Comparison of ENCODE assay signal across 13 cellular contexts in genomic region chr5:10702911-10703491, GRCh38. TPM values are rescaled to one million over a fixed set of nuclear protein-coding genes. Genes with fewer than 3 reads are reported as not detected.
DNase-seq lines count a peak whose midpoint lies in the region; TF ChIP-seq lines count a peak whose summit lies in the region.
"Had no signal": no experiment of that assay in that cellular context is flagged by ENCODE, and none has a peak within 500 bp of the region (broad histone marks: within the 10 kb centered on the region; RNA-seq: fewer than 3 reads in every experiment).

No MANE protein-coding gene starts in this region.

- DNase-seq in Karpas-422 (peak; percentile 84), astrocyte of the hippocampus (ENCODE audit: low read depth, low spot score) (peak; percentile 55), right atrium auricular region (ENCODE audit: low spot score) (no peak), superior temporal gyrus (ENCODE audit: extremely low spot score) (peak; percentile 42), cortex of kidney (lab: John Stamatoyannopoulos, UW) (no peak), dedifferentiated amniotic fluid mesenchymal stem cell (ENCODE audit: extremely low spot score) (no peak), OCI-LY7 (ENCODE audit: low spot score) (no peak)
- DNase-seq: activated CD8-positive, alpha-beta memory T cell treated with anti-CD3 and anti-CD28 coated beads, Interleukin-2, amount 10 ng/mL, durations not matched to agents 7 days and 5 days; DMS79 treated with DMSO at 0.1 percent for 48 hours; glutamatergic neuron; Kasumi-1; NCI-H510A treated with DMSO at 0.1 percent for 48 hours; T-cell had no signal

- POLR2A ChIA-PET in OCI-LY7 (lab: Charles Lee), result interaction anchor here (0.6 to 1.2 kb wide), 4 partner anchors 13 to 19 kb away, joined by 3 to 5 read pairs (median 4); no protein-coding TSS in a partner anchor

- H3K36me3 ChIP-seq in Karpas-422 (ENCODE audit: insufficient read depth, low read length) (no peaks in the 10 kb centered on the region), right atrium auricular region (no peaks in the 10 kb centered on the region), OCI-LY7 (ENCODE audit: insufficient read depth, low read length) (peaks cover 8% of the 10 kb centered on the region)

- H3K27me3 ChIP-seq in Karpas-422 (ENCODE audit: low read length) (no peaks in the 10 kb centered on the region), right atrium auricular region (no peaks in the 10 kb centered on the region)

- no peak overlapping the region; the same call in 1 of the 2 replicates for H3K4me3 ChIP-seq in Karpas-422 (ENCODE audit: low read length)
- H3K4me3 ChIP-seq in right atrium auricular region, result no peak overlapping the region
- no peak overlapping the region for H3K4me3 ChIP-seq in OCI-LY7 (ENCODE audit: low read depth, low read length, poor library complexity, severe bottlenecking)

- peaks cover 74% of the 10 kb centered on the region for H3K79me2 ChIP-seq in Karpas-422 (ENCODE audit: low read length)
- H3K79me2 ChIP-seq in OCI-LY7 (ENCODE audit: insufficient read depth, low read depth, low read length), result no peaks in the 10 kb centered on the region; the same call in 1 of the 2 replicates

- no peaks in the 10 kb centered on the region for H3K9me2 ChIP-seq in Karpas-422 (replicated peaks; ENCODE audit: insufficient read depth, low read length)
- no peaks in the 10 kb centered on the region for H3K9me2 ChIP-seq in OCI-LY7 (ENCODE audit: insufficient read depth, low read length)

- no TSS peak for BruUV-seq in OCI-LY7 (replicated peaks; lab: Mats Ljungman, UMichigan)

- no peaks in the 10 kb centered on the region for H3K9me3 ChIP-seq in Karpas-422 (ENCODE audit: low read length)
- H3K9me3 ChIP-seq in right atrium auricular region, result no peaks in the 10 kb centered on the region
- H3K9me3 ChIP-seq in OCI-LY7 (ENCODE audit: low read length), result no peaks in the 10 kb centered on the region

- CTCF ChIA-PET in OCI-LY7 (lab: Charles Lee; ENCODE audit: unreplicated experiment), result interaction anchor here (0.6 to 1.5 kb wide), 2 partner anchors 22 to 88 kb away, joined by 3 to 4 read pairs; no protein-coding TSS in a partner anchor

- no peak overlapping the region for H2AFZ ChIP-seq in Karpas-422 (ENCODE audit: low read length)
- no peak overlapping the region for H2AFZ ChIP-seq in OCI-LY7 (ENCODE audit: low read length)

- TF ChIP-seq CTCF in right atrium auricular region (IDR thresholded peaks at IDR 0.05), result no peak
- TF ChIP-seq CTCF in OCI-LY7 (conservative IDR thresholded peaks at IDR 0.05; ENCODE audit: low read length), result no peak

- H3K4me1 ChIP-seq in Karpas-422 (ENCODE audit: low read length), result peaks cover 99% of the 10 kb centered on the region
- peaks cover 0 to 49% of the 10 kb centered on the region in 2 donors for H3K4me1 ChIP-seq in right atrium auricular region
- H3K4me1 ChIP-seq in OCI-LY7 (ENCODE audit: insufficient read depth, low read length, poor library complexity, severe bottlenecking), result peaks cover 52% of the 10 kb centered on the region

- intact Hi-C loops in OCI-LY7 (cut with micrococcal nuclease; ENCODE audit: unreplicated experiment), result no loop called here

- H4K20me1 ChIP-seq in Karpas-422 (ENCODE audit: insufficient read depth, low read depth, low read length), result no peaks in the 10 kb centered on the region
- no peaks in the 10 kb centered on the region for H4K20me1 ChIP-seq in OCI-LY7 (ENCODE audit: insufficient read depth, low read length)

- peak overlapping the region; percentile 87 for H3K4me2 ChIP-seq in Karpas-422 (ENCODE audit: low read depth, low read length, poor library complexity, severe bottlenecking)
- H3K4me2 ChIP-seq in OCI-LY7 (ENCODE audit: low read length), result no peak overlapping the region

- H3K27ac ChIP-seq in Karpas-422 (ENCODE audit: low read length), result peak overlapping the region; percentile 100
- peak overlapping the region; percentile 43 to 68 for H3K27ac ChIP-seq in right atrium auricular region
- H3K27ac ChIP-seq in OCI-LY7 (ENCODE audit: low read depth, low read length, poor library complexity, severe bottlenecking), result no peak overlapping the region

- peak overlapping the region; percentile 65 for H3K9ac ChIP-seq in Karpas-422 (ENCODE audit: low read length)

RNA-seq across cellular contexts. Expression of gene DAP, which starts 58.0 kb away (rescaled TPM):
- 33.8 and 42.6 TPM in 2 replicates for total RNA-seq in Karpas-422 (2014; rRNA removed; shearing (Covaris generic); ENCODE audit: low replicate concordance)
- total RNA-seq in right atrium auricular region, result 10 to 100 TPM; 34.6 to 65.8 TPM
- 15.9 and 21.5 TPM in 2 replicates for total RNA-seq in OCI-LY7 (2014; rRNA removed; shearing (Covaris generic))
- total RNA-seq in OCI-LY7 (2022), result 92.4 and 96.1 TPM in 2 replicates

Comparison
In these comparisons a context has a peak if more than half of its experiments do, and no peak if none do; other contexts are left out.
1. DNase-seq: peak in Karpas-422 (single experiment), astrocyte of the hippocampus (single experiment) and superior temporal gyrus (single experiment); none in right atrium auricular region (single experiment), cortex of kidney (single experiment), dedifferentiated amniotic fluid mesenchymal stem cell (single experiment) and OCI-LY7 (single experiment).